Comparison of ENCODE assay signal across 8 cellular contexts in the genomic region with DNA sequence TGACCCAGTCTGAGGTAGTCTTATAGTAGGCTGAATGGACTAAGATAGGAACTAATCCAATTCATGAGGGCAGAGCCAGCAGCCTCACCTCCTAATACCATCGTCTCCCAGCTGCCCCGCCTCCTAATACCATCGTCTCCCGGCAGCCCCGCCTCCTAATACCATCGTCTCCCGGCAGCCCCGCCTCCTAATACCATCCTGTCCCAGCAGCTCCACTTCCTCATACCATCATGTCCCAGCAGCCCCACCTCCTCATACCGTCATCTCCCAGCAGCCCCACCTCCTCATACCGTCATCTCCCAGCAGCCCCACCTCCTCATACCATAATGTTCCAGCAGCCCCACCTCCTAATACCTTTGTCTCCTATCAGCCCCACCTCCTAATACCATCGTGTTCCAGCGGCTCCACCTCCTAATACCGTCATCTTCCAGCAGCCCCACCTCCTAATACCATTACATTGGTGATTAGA. TPM values are rescaled to one million over a fixed set of nuclear protein-coding genes. Genes with fewer than 3 reads are reported as not detected.
DNase-seq lines count a peak whose midpoint lies in the region; ATAC-seq, FAIRE-seq and TF ChIP-seq lines count a peak whose summit lies in the region.

No MANE protein-coding gene starts in this region.

- WGBS in small intestine, 3 donors: 12 to 28% (median 24%) methylated on average over 12 to 13 of the region's 13 CpGs

- no peak for TF ChIP-seq POLR2A in H54 (IDR thresholded peaks at IDR 0.05; ENCODE audit: low read depth, low read length)

- DNase-seq in H54 (ENCODE audit: insufficient read length, low spot score) (peak; percentile 29), NCI-H82 treated with DMSO at 0.1 percent for 48 hours (lab: John Stamatoyannopoulos, UW; ENCODE audit: unreplicated experiment) (peak; percentile 75), activated T-helper 1 cell treated with Interleukin-2 at 50 U/mL for 16 hours (ENCODE audit: low read depth) (peak; percentile 56), Right ventricle myocardium superior (peak; percentile 84), small intestine (peak; percentile 94), SW 1271 (lab: John Stamatoyannopoulos, UW) (no peak)

- peak; percentile 30 for ATAC-seq in Right ventricle myocardium superior (ENCODE audit: poor library complexity)
- no peak for ATAC-seq in HG03442 (IDR thresholded peaks at IDR 0.05; ENCODE audit: unreplicated experiment)
- no peak for ATAC-seq in GM21423 (IDR thresholded peaks at IDR 0.05; ENCODE audit: unreplicated experiment)

- intact Hi-C loops in Right ventricle myocardium superior (cut with DNase I): no loop called here

- no peak overlapping the region for H3K4me3 ChIP-seq in small intestine (ENCODE audit: low read depth in 1 of 2, low read length in 2 of 2)

- H3K36me3 ChIP-seq in small intestine (ENCODE audit: control insufficient read depth in 2 of 2, insufficient read depth in 2 of 2, low read length in 2 of 2): no peaks in the 10 kb centered on the region

- no peaks in the 10 kb centered on the region for H3K9me3 ChIP-seq in small intestine (ENCODE audit: control insufficient read depth, low read depth)

- H3K27me3 ChIP-seq in small intestine (ENCODE audit: control insufficient read depth in 2 of 2, insufficient read depth in 2 of 2, low read length in 2 of 2): no peaks in the 10 kb centered on the region

- H3K4me1 ChIP-seq in small intestine (ENCODE audit: control insufficient read depth in 2 of 2, insufficient read depth in 1 of 2, low read depth in 1 of 2, low read length in 1 of 2): peaks cover 0 to 3% of the 10 kb centered on the region in 2 donors

- H3K27ac ChIP-seq in small intestine (ENCODE audit: low read depth in 1 of 2, low read length in 1 of 2): peak overlapping the region; percentile 67 to 76

- FAIRE-seq in H54 (lab: Jason Lieb, UNC) (peak; percentile 97), small intestine (lab: Jason Lieb, UNC) (no peak)

RNA-seq across cellular contexts. Expression of gene ARGLU1, which starts 2.5 kb away (rescaled TPM):
- total RNA-seq in Right ventricle myocardium superior: 25.6 TPM
- 10 to 100 TPM; 43.8 to 65.8 (median 46.2) TPM for polyA plus RNA-seq in small intestine

RNA-seq across cellular contexts. Expression of gene EFNB2, which starts 34.9 kb away (rescaled TPM):
- 8.4 TPM for total RNA-seq in Right ventricle myocardium superior
- 10 to 100 TPM; 10.8 to 33.0 (median 18.1) TPM for polyA plus RNA-seq in small intestine

Comparison
In these comparisons a context has a peak if more than half of its experiments do, and no peak if none do; other contexts are left out.
1. DNase-seq: peak in H54 (single experiment), NCI-H82 treated with DMSO at 0.1 percent for 48 hours (single experiment), activated T-helper 1 cell treated with Interleukin-2 at 50 U/mL for 16 hours (single experiment), Right ventricle myocardium superior (single experiment) and small intestine (single experiment); none in SW 1271 (0 of 2).